29 cellular contexts compared by ENCODE assay signal in the genomic region with DNA sequence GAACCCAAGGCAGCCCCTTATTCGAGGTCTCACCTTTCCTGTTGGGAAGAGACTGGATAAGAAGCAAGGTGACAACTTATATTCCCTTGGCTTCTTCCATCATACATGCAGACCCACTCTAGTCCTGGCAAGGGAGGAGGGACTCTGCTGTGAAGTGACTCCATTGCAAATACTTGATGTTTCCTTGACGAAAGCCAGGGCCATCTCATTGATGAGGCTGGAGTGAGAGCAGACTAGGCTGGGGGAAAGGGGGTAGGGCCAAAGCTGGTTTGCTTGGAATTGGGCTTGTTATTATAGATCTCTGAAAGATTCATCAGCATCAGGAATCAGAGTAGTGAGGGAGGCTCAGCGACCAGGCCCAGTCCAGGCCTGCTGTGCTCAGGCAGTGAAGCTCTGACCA.
"Had no signal": no experiment of that assay in that cellular context is flagged by ENCODE, and none has a peak within 500 bp of the region (broad histone marks: within the 10 kb centered on the region; RNA-seq: fewer than 3 reads in every experiment).

No MANE protein-coding gene starts in this region.

- H3K27ac ChIP-seq: neural progenitor cell, ovary, parathyroid adenoma, psoas muscle, right lobe of liver, sigmoid colon, stomach, thoracic aorta, thyroid gland, tibial nerve, upper lobe of right lung, uterus had no signal

- H3K4me1 ChIP-seq: neural progenitor cell, parathyroid adenoma, psoas muscle, right lobe of liver, sigmoid colon, thyroid gland, upper lobe of right lung, uterus had no signal

- H3K36me3 Mint-ChIP-seq: naive thymus-derived CD4-positive, alpha-beta T cell; natural killer cell; neural progenitor cell; stimulated activated effector memory CD8-positive, alpha-beta T cell treated with anti-CD3 and anti-CD28 coated beads, Interleukin-12 subunit alpha, Interleukin-12 subunit beta, amount 100 ng/mL, for 72 hours; stimulated activated naive B cell treated with anti-CD40 and anti-IgM and Interleukin-4, amounts not matched to agents 10 μg/mL and 1 μg/mL and 100 μg/mL, for 72 hours; type B pancreatic cell had no signal

- H3K4me1 Mint-ChIP-seq: natural killer cell; stimulated activated effector memory CD8-positive, alpha-beta T cell treated with anti-CD3 and anti-CD28 coated beads, Interleukin-12 subunit alpha, Interleukin-12 subunit beta, amount 100 ng/mL, for 72 hours had no signal

- H3K36me3 ChIP-seq: neural progenitor cell, ovary, right lobe of liver, sigmoid colon, stomach, thoracic aorta, thyroid gland, tibial nerve, upper lobe of right lung, uterus had no signal

- H3K9me3 Mint-ChIP-seq: natural killer cell; stimulated activated effector memory CD8-positive, alpha-beta T cell treated with anti-CD3 and anti-CD28 coated beads, Interleukin-12 subunit alpha, Interleukin-12 subunit beta, amount 100 ng/mL, for 72 hours; stimulated activated naive B cell treated with anti-CD40 and anti-IgM and Interleukin-4, amounts not matched to agents 10 μg/mL and 1 μg/mL and 100 μg/mL, for 72 hours; stimulated activated naive CD8-positive, alpha-beta T cell treated with anti-CD3 and anti-CD28 coated beads, Interleukin-15, Interleukin-2, amounts not matched to agents 100 ng/mL and 50 ng/mL, for 24 hours; type B pancreatic cell had no signal

- ATAC-seq: naive thymus-derived CD4-positive, alpha-beta T cell; natural killer cell; psoas muscle; right cardiac atrium; right lobe of liver; stimulated activated effector memory CD8-positive, alpha-beta T cell treated with anti-CD3 and anti-CD28 coated beads, Interleukin-12 subunit alpha, Interleukin-12 subunit beta, amount 100 ng/mL, for 72 hours; stimulated activated naive B cell treated with anti-CD40 and anti-IgM and Interleukin-4, amounts not matched to agents 10 μg/mL and 1 μg/mL and 100 μg/mL, for 72 hours had no signal

- H3K27ac Mint-ChIP-seq: naive thymus-derived CD4-positive, alpha-beta T cell; natural killer cell; nephron progenitor cell; neural progenitor cell; progenitor cell of endocrine pancreas; stimulated activated effector memory CD8-positive, alpha-beta T cell treated with anti-CD3 and anti-CD28 coated beads, Interleukin-12 subunit alpha, Interleukin-12 subunit beta, amount 100 ng/mL, for 72 hours; stimulated activated naive B cell treated with anti-CD40 and anti-IgM and Interleukin-4, amounts not matched to agents 10 μg/mL and 1 μg/mL and 100 μg/mL, for 72 hours; stimulated activated naive CD8-positive, alpha-beta T cell treated with anti-CD3 and anti-CD28 coated beads, Interleukin-15, Interleukin-2, amounts not matched to agents 100 ng/mL and 50 ng/mL, for 24 hours; type B pancreatic cell had no signal

- H3K9me3 ChIP-seq: ovary, psoas muscle, right lobe of liver, sigmoid colon, stomach, thoracic aorta, thyroid gland, tibial nerve, upper lobe of right lung, uterus had no signal

- DNase-seq: naive thymus-derived CD4-positive, alpha-beta T cell; natural killer cell; nephron progenitor cell; occipital lobe; ovary; posterior cingulate gyrus; psoas muscle; right cardiac atrium; right lobe of liver; sigmoid colon; small intestine; stimulated activated CD4-positive, alpha-beta T cell treated with anti-CD3 and anti-CD28 coated beads, Interleukin-15, amount 100 ng/mL, for 24 hours; stimulated activated CD4-positive, alpha-beta T cell treated with anti-CD3 and anti-CD28 coated beads, Interleukin-2, amount 100 ng/mL, for 24 hours; stimulated activated CD4-positive, alpha-beta T cell treated with anti-CD3 and anti-CD28 coated beads, Interleukin-2, amount 100 ng/mL, for 48 hours; stimulated activated CD4-positive, alpha-beta T cell treated with anti-CD3 and anti-CD28 coated beads, Interleukin-4, amount 100 ng/mL, for 24 hours; stimulated activated naive B cell treated with anti-CD40 and anti-IgM and Interleukin-4, amounts not matched to agents 10 μg/mL and 1 μg/mL and 100 μg/mL, for 72 hours; stimulated activated naive CD4-positive, alpha-beta T cell treated with Interleukin-2 at 50 U/mL for 16 hours; stomach; thyroid gland; upper lobe of right lung; uterus had no signal

- H3K4me3 Mint-ChIP-seq: naive thymus-derived CD4-positive, alpha-beta T cell; natural killer cell; nephron progenitor cell; neural progenitor cell; stimulated activated effector memory CD8-positive, alpha-beta T cell treated with anti-CD3 and anti-CD28 coated beads, Interleukin-12 subunit alpha, Interleukin-12 subunit beta, amount 100 ng/mL, for 72 hours; stimulated activated naive B cell treated with anti-CD40 and anti-IgM and Interleukin-4, amounts not matched to agents 10 μg/mL and 1 μg/mL and 100 μg/mL, for 72 hours; stimulated activated naive CD8-positive, alpha-beta T cell treated with anti-CD3 and anti-CD28 coated beads, Interleukin-15, Interleukin-2, amounts not matched to agents 100 ng/mL and 50 ng/mL, for 24 hours had no signal

- H3K4me3 ChIP-seq: neural progenitor cell, ovary, psoas muscle, right lobe of liver, sigmoid colon, stomach, thoracic aorta, thyroid gland, tibial nerve, upper lobe of right lung, uterus had no signal
